In genomic region chr19:2266183-2266993, GRCh38 we compare ENCODE assay signal across 6 cellular contexts. TPM values are rescaled to one million over a fixed set of nuclear protein-coding genes. Genes with fewer than 3 reads are reported as not detected.
DNase-seq lines count a peak whose midpoint lies in the region; ATAC-seq and TF ChIP-seq lines count a peak whose summit lies in the region.

No MANE protein-coding gene starts in this region.

- no peak for ATAC-seq in HG02870 (IDR thresholded peaks at IDR 0.05; ENCODE audit: unreplicated experiment)

- no peaks in the 10 kb centered on the region for H3K27me3 ChIP-seq in esophagus squamous epithelium

- no peaks in the 10 kb centered on the region for H3K9me3 ChIP-seq in esophagus squamous epithelium

- peaks cover 4 to 33% (median 21%) of the 10 kb centered on the region in 3 donors for H3K4me1 ChIP-seq in esophagus squamous epithelium

- DNase-seq in GM12864 (ENCODE audit: low read depth) = peak; percentile 57
- peak; percentile 75 for DNase-seq in NOMO-1 treated with dmso at 0.1 percent for 144 hours (lab: John Stamatoyannopoulos, UW; ENCODE audit: unreplicated experiment)
- DNase-seq in esophagus squamous epithelium (lab: John Stamatoyannopoulos, UW) = no peak
- no peak for DNase-seq in D341Med (ENCODE audit: low spot score)

- H3K4me3 ChIP-seq in GM12864 (ENCODE audit: low read depth, low read length) (no peak overlapping the region), esophagus squamous epithelium (no peak overlapping the region), skin epidermis (no peak overlapping the region)

- H3K27ac ChIP-seq in esophagus squamous epithelium = peak overlapping the region in 3 of 4 donors; percentile 5 to 74 (median 18)
- H3K27ac ChIP-seq in skin epidermis = peak overlapping the region in 12 of 21 experiments; percentile 2 to 70 (median 36)

- intact Hi-C loops in esophagus squamous epithelium (cut with DNase I) = no loop called here

- TF ChIP-seq POLR2A in esophagus squamous epithelium (IDR thresholded peaks at IDR 0.05) = peak in 1 of 4 donors; percentile 44

- TF ChIP-seq CTCF in GM12864 (IDR thresholded peaks at IDR 0.05; ENCODE audit: low read depth, low read length, missing control alignments) (no peak), esophagus squamous epithelium (IDR thresholded peaks at IDR 0.05) (no peak)

- WGBS in esophagus squamous epithelium, 2 donors = 69 to 72% methylated on average over 8 to 11 of the region's 18 CpGs

- peaks cover 0 to 2% (median 0%) of the 10 kb centered on the region in 3 donors for H3K36me3 ChIP-seq in esophagus squamous epithelium

RNA-seq across cellular contexts. Expression of gene JSRP1, which starts 10.2 kb away (rescaled TPM):
- total RNA-seq in esophagus squamous epithelium = 1 to 10 TPM in 1 of 4 donors, not detected in 3; 1.5 TPM

RNA-seq across cellular contexts. Expression of gene PEAK3, which starts 15.6 kb away (rescaled TPM):
- under 1 TPM in 3 of 4 donors, not detected in 1; 0.32 to 0.40 (median 0.38) TPM for total RNA-seq in esophagus squamous epithelium

RNA-seq across cellular contexts. Expression of gene AMH, which starts 17.3 kb away (rescaled TPM):
- 1 to 10 TPM in 1 of 4 donors, under 1 TPM in 2, not detected in 1; 0.76 to 1.1 (median 0.88) TPM for total RNA-seq in esophagus squamous epithelium

RNA-seq across cellular contexts. Expression of gene SF3A2, which starts 29.8 kb away (rescaled TPM):
- total RNA-seq in esophagus squamous epithelium = 10 to 100 TPM; 19.3 to 39.7 (median 31.3) TPM

RNA-seq across cellular contexts. Expression of gene PLEKHJ1, which starts 30.3 kb away (rescaled TPM):
- total RNA-seq in esophagus squamous epithelium = 10 to 100 TPM; 44.8 to 56.5 (median 48.8) TPM

Comparison
In these comparisons a context has a peak if more than half of its experiments do, and no peak if none do; other contexts are left out.
1. DNase-seq: peak in GM12864 (single experiment) and NOMO-1 treated with dmso at 0.1 percent for 144 hours (single experiment); none in esophagus squamous epithelium (single experiment) and D341Med (single experiment).